12 cellular contexts compared by ENCODE assay signal in the genomic region with DNA sequence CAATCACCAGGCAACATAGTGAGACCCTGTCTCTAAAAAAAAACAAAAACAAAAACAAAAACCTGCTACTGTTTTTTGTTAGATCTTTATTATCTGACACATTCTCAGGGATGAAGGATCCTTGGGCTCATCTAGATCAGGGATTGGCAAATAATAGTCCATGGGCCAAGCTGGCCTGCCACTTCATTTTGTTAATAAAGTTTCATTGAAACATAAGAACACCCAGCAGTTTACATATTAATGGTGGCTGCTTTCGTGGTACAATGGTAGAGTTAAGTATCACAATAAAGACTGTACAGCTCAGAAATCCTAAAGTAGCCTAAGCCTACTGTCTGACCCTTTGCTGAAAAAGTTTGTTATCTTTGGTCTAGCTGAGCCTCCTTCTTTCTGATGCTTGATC. TPM values are rescaled to one million over a fixed set of nuclear protein-coding genes. Genes with fewer than 3 reads are reported as not detected.
DNase-seq lines count a peak whose midpoint lies in the region; FAIRE-seq and TF ChIP-seq lines count a peak whose summit lies in the region.
"Had no signal": no experiment of that assay in that cellular context is flagged by ENCODE, and none has a peak within 500 bp of the region (broad histone marks: within the 10 kb centered on the region; RNA-seq: fewer than 3 reads in every experiment).

No MANE protein-coding gene starts in this region.

- BruUV-seq in PC-9 (replicated peaks; lab: Mats Ljungman, UMichigan) = TSS peak; percentile 21

- no peak overlapping the region for H4K91ac ChIP-seq in H1 (replicated peaks; ENCODE audit: insufficient read length, low read length)

- H2BK120ac ChIP-seq in H1 (replicated peaks; ENCODE audit: low read depth, low read length) = no peak overlapping the region

- POLR2A ChIA-PET in PC-9 (lab: Charles Lee; ENCODE audit: unreplicated experiment) = interaction anchor here (0.7 kb wide), 1 partner anchor 8 kb away, joined by 3 read pairs; no protein-coding TSS in a partner anchor
- POLR2A ChIA-PET in H1 (lab: Charles Lee; ENCODE audit: partially characterized antibody) = interaction anchor here (1.2 to 1.8 kb wide), 3 partner anchors 9 to 14 kb away, joined by 3 to 10 read pairs (median 4); no protein-coding TSS in a partner anchor

- TF ChIP-seq RAD21 in H1 (IDR thresholded peaks at IDR 0.05 in 1 of 2, conservative IDR thresholded peaks at IDR 0.05 in 1 of 2; ENCODE audit: low read depth in 2 of 2, low read length in 2 of 2) = no peak

- no peak overlapping the region for H3K4ac ChIP-seq in H1 (replicated peaks; ENCODE audit: insufficient read length, low read depth, low read length)

- H3K27me3 ChIP-seq in PC-9 (ENCODE audit: insufficient read depth, low read depth) = no peaks in the 10 kb centered on the region
- no peaks in the 10 kb centered on the region for H3K27me3 ChIP-seq in H1 (replicated peaks in 1 of 4; ENCODE audit: control insufficient read depth in 3 of 4, extremely low read depth in 1 of 4, insufficient read depth in 3 of 4, low read length in 3 of 4)
- H3K27me3 ChIP-seq in neural progenitor cell = no peaks in the 10 kb centered on the region
- H3K27me3 ChIP-seq: sigmoid colon had no signal

- TF ChIP-seq CTCF in PC-9 (conservative IDR thresholded peaks at IDR 0.05) (no peak), H1 (IDR thresholded peaks at IDR 0.05; ENCODE audit: control extremely low read depth in 1 of 3, insufficient read depth in 1 of 3, low read depth in 1 of 3, low read length in 3 of 3) (no peak), neural progenitor cell (IDR thresholded peaks at IDR 0.05) (no peak)

- H3K27ac Mint-ChIP-seq in neural progenitor cell = peak overlapping the region; percentile 20

- no peaks in the 10 kb centered on the region for H3K23me2 ChIP-seq in H1 (ENCODE audit: low read depth, low read length)

- H2BK15ac ChIP-seq in H1 (ENCODE audit: low read length) = no peak overlapping the region

- H3K4me1 ChIP-seq in PC-9 (replicated peaks; ENCODE audit: insufficient read depth) = peaks cover 22% of the 10 kb centered on the region
- H3K4me1 ChIP-seq in H1 (replicated peaks in 1 of 4; ENCODE audit: control insufficient read depth in 3 of 4, insufficient read depth in 4 of 4, low read length in 3 of 4) = peaks cover 3 to 10% (median 5%) of the 10 kb centered on the region in 4 experiments; a peak in 4 of 7 replicates
- H3K4me1 ChIP-seq in neural progenitor cell = peaks cover 15% of the 10 kb centered on the region

- H3K27ac ChIP-seq in PC-9 = peak overlapping the region; percentile 69
- H3K27ac ChIP-seq in H1 (ENCODE audit: low read depth, low read length) = no peak overlapping the region
- no peak overlapping the region for H3K27ac ChIP-seq in neural progenitor cell

- no peak overlapping the region for H4K8ac ChIP-seq in H1 (ENCODE audit: extremely low read depth, insufficient read depth, low read length)

- H3K9me3 ChIP-seq in PC-9 (ENCODE audit: insufficient read depth, low read depth) (no peaks in the 10 kb centered on the region), H1 (ENCODE audit: insufficient read depth in 2 of 2, low read depth in 1 of 2, low read length in 1 of 2) (no peaks in the 10 kb centered on the region), neural progenitor cell (ENCODE audit: low read depth) (no peaks in the 10 kb centered on the region)
- H3K9me3 ChIP-seq: sigmoid colon had no signal

- H4K5ac ChIP-seq in H1 (ENCODE audit: insufficient read length, low read depth, low read length) = no peak overlapping the region

- H3K4me3 Mint-ChIP-seq in neural progenitor cell = no peak overlapping the region

- no peak overlapping the region for H2AFZ ChIP-seq in PC-9
- no peak overlapping the region for H2AFZ ChIP-seq in H1 (ENCODE audit: low read length)
- H2AFZ ChIP-seq in neural progenitor cell (replicated peaks) = no peak overlapping the region

- peaks cover 18% of the 10 kb centered on the region for H3F3A ChIP-seq in PC-9 (ENCODE audit: insufficient read depth, low read depth)
- no peaks in the 10 kb centered on the region for H3F3A ChIP-seq in neural progenitor cell (ENCODE audit: low read depth)

- H2BK12ac ChIP-seq in H1 (ENCODE audit: low read depth, low read length) = no peak overlapping the region

- H3K9ac ChIP-seq in H1 (replicated peaks in 1 of 4; ENCODE audit: extremely low read depth in 1 of 4, low read depth in 3 of 4, low read length in 3 of 4) (no peak overlapping the region), neural progenitor cell (no peak overlapping the region)

- no peak overlapping the region for H3K23ac ChIP-seq in H1 (ENCODE audit: insufficient read length)

- no peak overlapping the region for H3K18ac ChIP-seq in H1 (ENCODE audit: extremely low read depth, low read length)

- 100% methylated on average over 1 of the region's 1 CpG; no CpG with 5 or more reads in 1 of the 2 experiments for WGBS in H1 (ENCODE audit: extremely low coverage in 1 of 2, insufficient coverage in 1 of 2, insufficient read length in 1 of 2, insufficient replicate concordance in 2 of 2, low coverage in 1 of 2, low lambda C conversion rate in 2 of 2, missing lambda C conversion rate in 1 of 2), 2 experiments

- H4K20me1 ChIP-seq in PC-9 (ENCODE audit: insufficient read depth) (no peaks in the 10 kb centered on the region), H1 (replicated peaks in 1 of 2; ENCODE audit: control insufficient read depth in 1 of 2, insufficient read depth in 2 of 2, low read length in 2 of 2) (no peaks in the 10 kb centered on the region), neural progenitor cell (ENCODE audit: low read depth) (no peaks in the 10 kb centered on the region)

- no peaks in the 10 kb centered on the region for H3K79me1 ChIP-seq in H1 (ENCODE audit: low read depth, low read length)

- H3K79me2 ChIP-seq in PC-9 (ENCODE audit: low read depth) (no peaks in the 10 kb centered on the region), H1 (ENCODE audit: control insufficient read depth in 1 of 2, insufficient read depth in 2 of 2, low read length in 2 of 2) (no peaks in the 10 kb centered on the region), neural progenitor cell (ENCODE audit: low read depth) (no peaks in the 10 kb centered on the region)

- H3K9me2 ChIP-seq in PC-9 (ENCODE audit: insufficient read depth) = no peaks in the 10 kb centered on the region

- no peak overlapping the region for H3K56ac ChIP-seq in H1 (replicated peaks; ENCODE audit: insufficient read length, low read depth, low read length)

- H3K27me3 Mint-ChIP-seq in neural progenitor cell (ENCODE audit: insufficient read depth, low read depth) = peaks cover 3% of the 10 kb centered on the region
- H3K27me3 Mint-ChIP-seq: brain had no signal

- DNase-seq in A172 (ENCODE audit: low spot score) = peak; percentile 25
- no peak for DNase-seq in PC-9
- no peak for DNase-seq in H1 (ENCODE audit: low read depth in 1 of 2, low spot score in 2 of 2)
- DNase-seq in neural progenitor cell (ENCODE audit: low spot score) = no peak
- DNase-seq in DMS 273 treated with DMSO at 0.1 percent for 48 hours (lab: John Stamatoyannopoulos, UW) = no peak
- DNase-seq in cerebellum (ENCODE audit: low spot score) = no peak
- no peak for DNase-seq in NCI-H1417 (lab: John Stamatoyannopoulos, UW)
- DNase-seq in stimulated activated CD4-positive, alpha-beta T cell treated with anti-CD3 and anti-CD28 coated beads, Interleukin-1b, Interleukin-23, amount 100 ng/mL, for 48 hours = no peak
- DNase-seq: activated T-cell treated with anti-CD3 and anti-CD28 coated beads for 4 hours, NCI-H2081 had no signal

- no peak for TF ChIP-seq POLR2A in H1 (IDR thresholded peaks at IDR 0.05; ENCODE audit: control extremely low read depth in 1 of 2, low read depth in 2 of 2, low read length in 2 of 2)

- no peaks in the 10 kb centered on the region for H3K36me3 ChIP-seq in PC-9 (ENCODE audit: low read depth)
- no peaks in the 10 kb centered on the region; a peak in 1 of 8 replicates for H3K36me3 ChIP-seq in H1 (ENCODE audit: control insufficient read depth in 2 of 4, insufficient read depth in 4 of 4, low read length in 3 of 4)
- H3K36me3 ChIP-seq in neural progenitor cell = no peaks in the 10 kb centered on the region
- H3K36me3 ChIP-seq: sigmoid colon had no signal

- CTCF ChIA-PET in PC-9 (lab: Charles Lee) (interaction anchor here (1.4 kb wide), 1 partner anchor 12 kb away, joined by 4 read pairs; no protein-coding TSS in a partner anchor), H1 (lab: Charles Lee; ENCODE audit: partially characterized antibody) (interaction anchor here (0.5 to 2.0 kb wide), 6 partner anchors 9 to 764 kb away, joined by 3 to 9 read pairs (median 4); no protein-coding TSS in a partner anchor)

- no peaks in the 10 kb centered on the region for H3K9me3 Mint-ChIP-seq in neural progenitor cell
- H3K9me3 Mint-ChIP-seq: brain had no signal

- no peak for FAIRE-seq in H1 (lab: Jason Lieb, UNC)

- H3K4me3 ChIP-seq in PC-9 (peak overlapping the region; percentile 45), H1 (ENCODE audit: extremely low read depth in 1 of 4, insufficient read depth in 2 of 4, low read depth in 3 of 4, low read length in 4 of 4) (no peak overlapping the region), neural progenitor cell (no peak overlapping the region)

- H3K14ac ChIP-seq in H1 (ENCODE audit: insufficient read length) = no peak overlapping the region

- no peak overlapping the region for H2BK5ac ChIP-seq in H1 (ENCODE audit: low read depth, low read length)

- intact Hi-C loops in PC-9 (cut with micrococcal nuclease; ENCODE audit: unreplicated experiment) = no loop called here

- H3K4me2 ChIP-seq in PC-9 = peak overlapping the region; percentile 80
- peak overlapping the region; percentile 8 to 44; a peak in 2 of 4 replicates for H3K4me2 ChIP-seq in H1 (ENCODE audit: insufficient read depth in 1 of 2, low read depth in 2 of 2, low read length in 2 of 2)
- no peak overlapping the region for H3K4me2 ChIP-seq in neural progenitor cell

- no peak overlapping the region for H2BK20ac ChIP-seq in H1 (ENCODE audit: low read length)

- peaks cover 13% of the 10 kb centered on the region for H3K4me1 Mint-ChIP-seq in neural progenitor cell

- H3K36me3 Mint-ChIP-seq in neural progenitor cell = peaks cover 3% of the 10 kb centered on the region

- TF ChIP-seq EP300 in H1 (IDR thresholded peaks at IDR 0.05; ENCODE audit: borderline replicate concordance in 1 of 2, low read depth in 2 of 2, low read length in 2 of 2) = no peak

- no peak overlapping the region; the same call in 1 of the 2 replicates for H2AK5ac ChIP-seq in H1 (ENCODE audit: low read depth, low read length)

RNA-seq across cellular contexts. Expression of a gene that starts 32.9 kb away (rescaled TPM):
- total RNA-seq in A172 (2014; rRNA removed; shearing (Covaris generic)) = 0.29 and 0.65 TPM in 2 replicates
- 1.2 and 1.3 TPM in 2 replicates for total RNA-seq in PC-9 (2021)
- total RNA-seq in H1 (2021; fragmentation: NEBNext Ultra II Directional; extraction: Animal tissue kit (Norgen Biotek cat#: 25700)) = 0.92 and 1.4 TPM in 2 replicates
- polyA plus RNA-seq in H1 (2011; rRNA removed) = 1.3 and 1.9 TPM in 2 replicates
- 1.5 TPM for polyA plus RNA-seq in H1 (2011; cell fraction: cytosol; rRNA removed)
- 7.4 TPM for polyA plus RNA-seq in H1 (2011; cell fraction: nucleus; rRNA removed)
- 0.80 to 1.1 TPM (median 0.95 TPM) in 4 replicates for polyA plus RNA-seq in H1 (2012, experiment 1 of 2)
- 0.87 TPM for polyA plus RNA-seq in H1 (2012, experiment 2 of 2)
- 0.57 TPM for polyA plus RNA-seq in H1 (2013, experiment 1 of 2)
- 0.48 TPM for polyA plus RNA-seq in H1 (2013, experiment 2 of 2)
- polyA minus RNA-seq in H1 (2011; rRNA and poly(A)+ RNA removed) = 0.59 and 3.2 TPM in 2 replicates
- 2.3 TPM for polyA minus RNA-seq in H1 (2011; cell fraction: cytosol; rRNA and poly(A)+ RNA removed)
- polyA minus RNA-seq in H1 (2011; cell fraction: nucleus; rRNA and poly(A)+ RNA removed) = 2.3 TPM
- 5.9 and 14.5 TPM in 2 replicates for total RNA-seq in neural progenitor cell (ENCODE audit: low replicate concordance)
- 9.3 TPM for total RNA-seq in cerebellum
